Comparison of ENCODE assay signal across 25 cellular contexts in genomic region chr13:97380696-97381095, GRCh38.
"Had no signal": no experiment of that assay in that cellular context is flagged by ENCODE, and none has a peak within 500 bp of the region (broad histone marks: within the 10 kb centered on the region; RNA-seq: fewer than 3 reads in every experiment).

No MANE protein-coding gene starts in this region.

- H3K36me3 ChIP-seq: prostate gland, thyroid gland, WERI-Rb-1 had no signal

- H3K9me3 ChIP-seq: left ventricle myocardium inferior, mucosa of descending colon, prostate gland, thyroid gland, upper lobe of right lung had no signal

- H3K4me3 ChIP-seq: left ventricle myocardium inferior, lung, mucosa of descending colon, prostate gland, skin epidermis, thyroid gland, upper lobe of right lung had no signal

- H3K27me3 Mint-ChIP-seq: activated CD4-positive, alpha-beta memory T cell treated with anti-CD3 and anti-CD28 coated beads for 36 hours; natural killer cell treated with Interleukin-12 subunit alpha and Interleukin-12 subunit beta and Interleukin-15 and Interleukin-18, amount 100 ng/mL, for 72 hours; stimulated activated memory B cell treated with anti-CD40 and anti-IgM and Interleukin-4, amounts not matched to agents 10 μg/mL and 1 μg/mL and 100 μg/mL, for 72 hours; stimulated activated naive CD8-positive, alpha-beta T cell treated with anti-CD3 and anti-CD28 coated beads, Interleukin-15, amount 100 ng/mL, for 72 hours had no signal

- H3K4me3 Mint-ChIP-seq: activated CD4-positive, alpha-beta memory T cell treated with anti-CD3 and anti-CD28 coated beads for 36 hours; natural killer cell treated with Interleukin-12 subunit alpha and Interleukin-12 subunit beta and Interleukin-15 and Interleukin-18, amount 100 ng/mL, for 72 hours; stimulated activated memory B cell treated with anti-CD40 and anti-IgM and Interleukin-4, amounts not matched to agents 10 μg/mL and 1 μg/mL and 100 μg/mL, for 72 hours; stimulated activated naive CD8-positive, alpha-beta T cell treated with anti-CD3 and anti-CD28 coated beads, Interleukin-15, amount 100 ng/mL, for 72 hours had no signal

- H3K4me1 ChIP-seq: prostate gland had no signal

- H3K27ac Mint-ChIP-seq: activated CD4-positive, alpha-beta memory T cell treated with anti-CD3 and anti-CD28 coated beads for 36 hours; activated naive CD4-positive, alpha-beta T cell treated with anti-CD3 and anti-CD28 coated beads, Interleukin-2, amount 50 U/mL, for 72 hours; natural killer cell treated with Interleukin-12 subunit alpha and Interleukin-12 subunit beta and Interleukin-15 and Interleukin-18, amount 100 ng/mL, for 72 hours; stimulated activated memory B cell treated with anti-CD40 and anti-IgM and Interleukin-4, amounts not matched to agents 10 μg/mL and 1 μg/mL and 100 μg/mL, for 72 hours; stimulated activated naive CD8-positive, alpha-beta T cell treated with anti-CD3 and anti-CD28 coated beads, Interleukin-15, amount 100 ng/mL, for 72 hours had no signal

- H3K9me3 Mint-ChIP-seq: activated CD4-positive, alpha-beta memory T cell treated with anti-CD3 and anti-CD28 coated beads for 36 hours; activated naive CD4-positive, alpha-beta T cell treated with anti-CD3 and anti-CD28 coated beads, Interleukin-2, amount 50 U/mL, for 72 hours; natural killer cell treated with Interleukin-12 subunit alpha and Interleukin-12 subunit beta and Interleukin-15 and Interleukin-18, amount 100 ng/mL, for 72 hours; stimulated activated memory B cell treated with anti-CD40 and anti-IgM and Interleukin-4, amounts not matched to agents 10 μg/mL and 1 μg/mL and 100 μg/mL, for 72 hours had no signal

- H3K27me3 ChIP-seq: thyroid gland, upper lobe of right lung had no signal

- H3K27ac ChIP-seq: left ventricle myocardium inferior, prostate gland, skin epidermis, thyroid gland, upper lobe of right lung, WERI-Rb-1 had no signal

- ATAC-seq: activated CD4-positive, CD25-positive, alpha-beta regulatory T cell treated with anti-CD3 and anti-CD28 coated beads, Interleukin-2, amount 50 U/mL, for 24 hours; activated naive CD4-positive, alpha-beta T cell treated with anti-CD3 and anti-CD28 coated beads, Interleukin-2, amount 50 U/mL, for 72 hours; mucosa of descending colon; natural killer cell treated with Interleukin-12 subunit alpha and Interleukin-12 subunit beta and Interleukin-15 and Interleukin-18, amount 100 ng/mL, for 72 hours; sciatic nerve; stimulated activated memory B cell treated with anti-CD40 and anti-IgM and Interleukin-4, amounts not matched to agents 10 μg/mL and 1 μg/mL and 100 μg/mL, for 72 hours; stimulated activated naive CD8-positive, alpha-beta T cell treated with anti-CD3 and anti-CD28 coated beads, Interleukin-15, amount 100 ng/mL, for 72 hours; upper lobe of right lung had no signal

- DNase-seq: activated CD4-positive, alpha-beta memory T cell treated with anti-CD3 and anti-CD28 coated beads for 36 hours; activated CD4-positive, alpha-beta T cell treated with anti-CD3 and anti-CD28 coated beads for 48 hours; activated naive CD4-positive, alpha-beta T cell; activated T-cell treated with anti-CD3 and anti-CD28 coated beads, Interleukin-2, amount 50 U/mL, for 48 hours; effector CD4-positive, alpha-beta T cell; glutamatergic neuron; islet precursor cell; left ventricle myocardium inferior; mesendoderm; mucosa of descending colon; retina; stimulated activated CD4-positive, alpha-beta T cell treated with anti-CD3 and anti-CD28 coated beads, Interleukin-12 subunit alpha, Interleukin-12 subunit beta, amount 100 ng/mL, for 4 hours; stimulated activated CD4-positive, alpha-beta T cell treated with anti-CD3 and anti-CD28 coated beads, Interleukin-4, amount 100 ng/mL, for 24 hours; stimulated activated naive CD8-positive, alpha-beta T cell treated with anti-CD3 and anti-CD28 coated beads, Interleukin-15, amount 100 ng/mL, for 72 hours; thyroid gland; upper lobe of right lung; WERI-Rb-1 had no signal
